In genomic region chr22:35348703-35349102, GRCh38 we compare ENCODE assay signal across 25 cellular contexts. TPM values are rescaled to one million over a fixed set of nuclear protein-coding genes. Genes with fewer than 3 reads are reported as not detected.
"Had no signal": no experiment of that assay in that cellular context is flagged by ENCODE, and none has a peak within 500 bp of the region (broad histone marks: within the 10 kb centered on the region; RNA-seq: fewer than 3 reads in every experiment).

No MANE protein-coding gene starts in this region.

- H3K4me3 ChIP-seq: breast epithelium, esophagus muscularis mucosa, psoas muscle, sigmoid colon, smooth muscle cell, suprapubic skin, tibial artery, upper lobe of right lung had no signal

- H3K27me3 ChIP-seq: breast epithelium, esophagus muscularis mucosa, sigmoid colon, suprapubic skin, upper lobe of right lung had no signal

- H3K36me3 ChIP-seq: breast epithelium had no signal

- H2AFZ ChIP-seq: parathyroid adenoma had no signal

- H3K9me3 ChIP-seq: breast epithelium, esophagus muscularis mucosa, psoas muscle, sigmoid colon, suprapubic skin, tibial artery, upper lobe of right lung had no signal

- H3K27ac ChIP-seq: psoas muscle, suprapubic skin, tibial artery, upper lobe of right lung had no signal

- H3K9ac ChIP-seq: parathyroid adenoma had no signal

- H3K79me2 ChIP-seq: parathyroid adenoma had no signal

- DNase-seq: activated CD4-positive, alpha-beta T cell treated with anti-CD3 and anti-CD28 coated beads for 36 hours; activated CD4-positive, alpha-beta T cell treated with anti-CD3 and anti-CD28 coated beads, Interleukin-2, amount 50 U/mL, for 4 hours; activated CD4-positive, CD25-positive, alpha-beta regulatory T cell; activated naive CD4-positive, alpha-beta T cell; activated T-cell treated with anti-CD3 and anti-CD28 coated beads for 4 hours; activated T-cell treated with anti-CD3 and anti-CD28 coated beads, Interleukin-2, amount 50 U/mL, for 72 hours; central memory CD4-positive, alpha-beta T cell; endodermal cell; foreskin melanocyte; midbrain; naive thymus-derived CD4-positive, alpha-beta T cell; psoas muscle; sigmoid colon; stimulated activated CD4-positive, alpha-beta T cell treated with anti-CD3 and anti-CD28 coated beads, Interleukin-1b, Interleukin-23, amount 100 ng/mL, for 48 hours; stimulated activated naive CD4-positive, alpha-beta T cell; T-cell; tibial artery; upper lobe of right lung had no signal

- ATAC-seq: activated CD4-positive, alpha-beta T cell treated with anti-CD3 and anti-CD28 coated beads for 36 hours; activated naive CD4-positive, alpha-beta T cell treated with anti-CD3 and anti-CD28 coated beads, Interleukin-2, amount 50 U/mL, for 72 hours; activated T-cell treated with anti-CD3 and anti-CD28 coated beads, Interleukin-2, amount 50 U/mL, for 72 hours; naive thymus-derived CD4-positive, alpha-beta T cell; psoas muscle; T-cell; upper lobe of right lung had no signal

RNA-seq across cellular contexts. Expression of gene HMOX1, which starts 32.2 kb away (rescaled TPM):
- polyA plus RNA-seq: neural cell had no signal
